8 cellular contexts compared by ENCODE assay signal in genomic region chr14:55270832-55271571, GRCh38. TPM values are rescaled to one million over a fixed set of nuclear protein-coding genes. Genes with fewer than 3 reads are reported as not detected.
DNase-seq lines count a peak whose midpoint lies in the region; FAIRE-seq and TF ChIP-seq lines count a peak whose summit lies in the region.

TSS of gene FBXO34 (plus strand) at chr14:55271421. CDS start at chr14:55350391, 78,970 bp downstream.

- peak within 1 kb of the TSS; percentile 71 for H4K5ac ChIP-seq in H1 (ENCODE audit: insufficient read length, low read depth, low read length)

- FAIRE-seq in H1 (lab: Jason Lieb, UNC) = peak; percentile 63

- H3K9me3 ChIP-seq in H1 (ENCODE audit: insufficient read depth in 2 of 2, low read depth in 1 of 2, low read length in 1 of 2) = no peaks in the 10 kb centered on the region
- H3K9me3 ChIP-seq in mesenchymal stem cell (ENCODE audit: control insufficient read depth, low read length) = no peaks in the 10 kb centered on the region

- H3K23ac ChIP-seq in H1 (ENCODE audit: insufficient read length) = no peak within 1 kb of the TSS
- peak within 1 kb of the TSS in 1 of 2 experiments; percentile 94 for H3K23ac ChIP-seq in mesenchymal stem cell (ENCODE audit: low read length in 2 of 2)

- H4K8ac ChIP-seq in H1 (ENCODE audit: extremely low read depth, insufficient read depth, low read length) (peak within 1 kb of the TSS; percentile 88; the same call in 1 of the 2 replicates), mesenchymal stem cell (ENCODE audit: low read length) (peak within 1 kb of the TSS; percentile 92)

- H3K4me3 ChIP-seq in H1 (ENCODE audit: extremely low read depth in 1 of 4, insufficient read depth in 2 of 4, low read depth in 3 of 4, low read length in 4 of 4) (peak within 1 kb of the TSS; percentile 82 to 100 (median 87)), mesenchymal stem cell (ENCODE audit: insufficient read depth in 1 of 2, low read depth in 1 of 2, low read length in 2 of 2) (peak within 1 kb of the TSS; percentile 92 to 99)

- H3K4ac ChIP-seq in H1 (replicated peaks; ENCODE audit: insufficient read length, low read depth, low read length) = no peak within 1 kb of the TSS
- peak within 1 kb of the TSS; percentile 81 to 84 for H3K4ac ChIP-seq in mesenchymal stem cell (ENCODE audit: low read depth in 1 of 2, low read length in 2 of 2)

- H3K23me2 ChIP-seq in H1 (ENCODE audit: low read depth, low read length) = peaks cover 3% of the 10 kb centered on the region; the same call in 1 of the 2 replicates

- peak within 1 kb of the TSS; percentile 71 for H3K18ac ChIP-seq in H1 (ENCODE audit: extremely low read depth, low read length)
- H3K18ac ChIP-seq in mesenchymal stem cell (ENCODE audit: low read depth in 1 of 2, low read length in 2 of 2) = peak within 1 kb of the TSS; percentile 96 to 97

- DNase-seq in COR-L47 (lab: John Stamatoyannopoulos, UW) (peak; percentile 98), GM20000 (ENCODE audit: low spot score) (peak; percentile 97), HT1080 (ENCODE audit: low read depth) (peak; percentile 94), NOMO-1 treated with DMSO at 0.1 percent for 48 hours (lab: John Stamatoyannopoulos, UW; ENCODE audit: unreplicated experiment) (peak; percentile 95), H1 (ENCODE audit: low read depth in 1 of 2, low spot score in 2 of 2) (peak; percentile 85 to 100), mesenchymal stem cell (peak; percentile 97)
- DNase-seq in activated CD8-positive, alpha-beta memory T cell treated with anti-CD3 and anti-CD28 coated beads for 48 hours (ENCODE audit: low read depth in 2 of 3, low spot score in 2 of 3) = peak; percentile 98 to 100 (median 100)
- peak; percentile 99 for DNase-seq in stimulated activated CD8-positive, alpha-beta memory T cell treated with anti-CD3 and anti-CD28 coated beads, Interleukin-15, amount 100 ng/mL, for 1 hour (ENCODE audit: low read depth)

- peak in 1 of 2 experiments; percentile 81; a peak in 1 of 3 replicates for TF ChIP-seq EP300 in H1 (IDR thresholded peaks at IDR 0.05; ENCODE audit: borderline replicate concordance in 1 of 2, low read depth in 2 of 2, low read length in 2 of 2)

- TF ChIP-seq CTCF in GM20000 (IDR thresholded peaks at IDR 0.05; ENCODE audit: extremely low read depth, missing control alignments) (peak; percentile 92), H1 (IDR thresholded peaks at IDR 0.05; ENCODE audit: control extremely low read depth in 1 of 3, insufficient read depth in 1 of 3, low read depth in 1 of 3, low read length in 3 of 3) (peak; percentile 92 to 99 (median 97))

- H2BK20ac ChIP-seq in H1 (ENCODE audit: low read length) = no peak within 1 kb of the TSS

- peaks cover 0 to 2% of the 10 kb centered on the region in 2 experiments for H4K20me1 ChIP-seq in H1 (replicated peaks in 1 of 2; ENCODE audit: control insufficient read depth in 1 of 2, insufficient read depth in 2 of 2, low read length in 2 of 2)

- H3K27ac ChIP-seq in H1 (ENCODE audit: low read depth, low read length) (peak within 1 kb of the TSS; percentile 88; the same call in 1 of the 2 replicates), mesenchymal stem cell (ENCODE audit: low read length, poor library complexity, severe bottlenecking) (no peak within 1 kb of the TSS)

- H2BK12ac ChIP-seq in H1 (ENCODE audit: low read depth, low read length) (peak within 1 kb of the TSS; percentile 68; the same call in 1 of the 2 replicates), mesenchymal stem cell (ENCODE audit: low read length in 2 of 2) (peak within 1 kb of the TSS; percentile 77 to 89)

- H2BK15ac ChIP-seq in H1 (ENCODE audit: low read length) (no peak within 1 kb of the TSS), mesenchymal stem cell (ENCODE audit: low read depth, poor library complexity, severe bottlenecking) (peak within 1 kb of the TSS; percentile 69)

- no peaks in the 10 kb centered on the region for H3K36me3 ChIP-seq in H1 (ENCODE audit: control insufficient read depth in 2 of 4, insufficient read depth in 4 of 4, low read length in 3 of 4)
- peaks cover 0 to 4% of the 10 kb centered on the region in 2 experiments for H3K36me3 ChIP-seq in mesenchymal stem cell (ENCODE audit: control insufficient read depth in 1 of 2, insufficient read depth in 2 of 2, low read depth in 1 of 2, low read length in 2 of 2)

- peak within 1 kb of the TSS; percentile 75 for H2BK5ac ChIP-seq in H1 (ENCODE audit: low read depth, low read length)
- peak within 1 kb of the TSS; percentile 57 for H2BK5ac ChIP-seq in mesenchymal stem cell (ENCODE audit: low read depth, low read length, poor library complexity, severe bottlenecking)

- no peak within 1 kb of the TSS for H2BK120ac ChIP-seq in H1 (replicated peaks; ENCODE audit: low read depth, low read length)
- peak within 1 kb of the TSS; percentile 73 for H2BK120ac ChIP-seq in mesenchymal stem cell (ENCODE audit: low read depth, low read length)

- H3K79me1 ChIP-seq in H1 (ENCODE audit: low read depth, low read length) (peaks cover 4% of the 10 kb centered on the region; the same call in 1 of the 2 replicates), mesenchymal stem cell (replicated peaks; ENCODE audit: low read length, poor library complexity, severe bottlenecking) (peaks cover 4% of the 10 kb centered on the region)

- TF ChIP-seq POLR2A in H1 (IDR thresholded peaks at IDR 0.05; ENCODE audit: control extremely low read depth in 1 of 2, low read depth in 2 of 2, low read length in 2 of 2) = peak in 1 of 2 experiments; percentile 82; a peak in 2 of 3 replicates

- peak within 1 kb of the TSS; percentile 100 for H2AFZ ChIP-seq in H1 (ENCODE audit: low read length)
- peak within 1 kb of the TSS; percentile 97 for H2AFZ ChIP-seq in mesenchymal stem cell (ENCODE audit: low read depth, low read length)

- POLR2A ChIA-PET in H1 (lab: Charles Lee; ENCODE audit: partially characterized antibody) = interaction anchor here (1.2 to 1.3 kb wide), 2 partner anchors 11 to 81 kb away, joined by 4 read pairs; no protein-coding TSS in a partner anchor

- H3K4me1 ChIP-seq in H1 (replicated peaks in 1 of 4; ENCODE audit: control insufficient read depth in 3 of 4, insufficient read depth in 4 of 4, low read length in 3 of 4) = peaks cover 0 to 1% (median 0%) of the 10 kb centered on the region in 4 experiments; a peak in 1 of 7 replicates
- peaks cover 6% of the 10 kb centered on the region for H3K4me1 ChIP-seq in mesenchymal stem cell (ENCODE audit: control insufficient read depth, insufficient read depth, low read depth, low read length)

- H4K91ac ChIP-seq in H1 (replicated peaks; ENCODE audit: insufficient read length, low read length) (no peak within 1 kb of the TSS), mesenchymal stem cell (ENCODE audit: low read length) (peak within 1 kb of the TSS; percentile 89)

- H3K4me2 ChIP-seq in H1 (ENCODE audit: insufficient read depth in 1 of 2, low read depth in 2 of 2, low read length in 2 of 2) (peak within 1 kb of the TSS; percentile 72 to 80), mesenchymal stem cell (ENCODE audit: low read length, poor library complexity, severe bottlenecking) (peak within 1 kb of the TSS; percentile 92)

- H3K9ac ChIP-seq in H1 (replicated peaks in 1 of 4; ENCODE audit: extremely low read depth in 1 of 4, low read depth in 3 of 4, low read length in 3 of 4) (peak within 1 kb of the TSS; percentile 83 to 97 (median 89)), mesenchymal stem cell (ENCODE audit: low read length) (peak within 1 kb of the TSS; percentile 99)

- peaks cover 0 to 36% of the 10 kb centered on the region in 2 experiments; a peak in 3 of 4 replicates for H3K79me2 ChIP-seq in H1 (ENCODE audit: control insufficient read depth in 1 of 2, insufficient read depth in 2 of 2, low read length in 2 of 2)

- H3K14ac ChIP-seq in H1 (ENCODE audit: insufficient read length) = no peak within 1 kb of the TSS
- peak within 1 kb of the TSS in 1 of 2 experiments; percentile 97 for H3K14ac ChIP-seq in mesenchymal stem cell (ENCODE audit: low read length in 2 of 2)

- no peak within 1 kb of the TSS for H3K56ac ChIP-seq in H1 (replicated peaks; ENCODE audit: insufficient read length, low read depth, low read length)

- TF ChIP-seq RAD21 in H1 (IDR thresholded peaks at IDR 0.05 in 1 of 2, conservative IDR thresholded peaks at IDR 0.05 in 1 of 2; ENCODE audit: low read depth in 2 of 2, low read length in 2 of 2) = peak; percentile 72 to 74

- CTCF ChIA-PET in H1 (lab: Charles Lee; ENCODE audit: partially characterized antibody) = interaction anchor here (0.7 to 5.3 kb wide), 25 partner anchors 8 to 175 kb away, joined by 3 to 46 read pairs (median 3); no protein-coding TSS in a partner anchor

- WGBS in H1 (ENCODE audit: extremely low coverage in 1 of 2, insufficient coverage in 1 of 2, insufficient read length in 1 of 2, insufficient replicate concordance in 2 of 2, low coverage in 1 of 2, low lambda C conversion rate in 2 of 2, missing lambda C conversion rate in 1 of 2), 2 experiments = 7% methylated on average over 31 of the region's 49 CpGs; no CpG with 5 or more reads in 1 of the 2 experiments
- 3% methylated on average over 21 of the region's 49 CpGs for WGBS in mesenchymal stem cell

- no peak within 1 kb of the TSS for H2AK5ac ChIP-seq in H1 (ENCODE audit: low read depth, low read length)
- H2AK5ac ChIP-seq in mesenchymal stem cell (ENCODE audit: low read length, severe bottlenecking) = no peak within 1 kb of the TSS

- H3K27me3 ChIP-seq in H1 (replicated peaks in 1 of 4; ENCODE audit: control insufficient read depth in 3 of 4, extremely low read depth in 1 of 4, insufficient read depth in 3 of 4, low read length in 3 of 4) (peaks cover 0 to 1% (median 0%) of the 10 kb centered on the region in 4 experiments; a peak in 1 of 7 replicates), mesenchymal stem cell (ENCODE audit: control insufficient read depth in 1 of 2, insufficient read depth in 1 of 2, low read length in 2 of 2) (no peaks in the 10 kb centered on the region)

TF ChIP-seq in H1, 55 proteins besides CTCF, POLR2A, EP300 and RAD21 (continues in another document):
- TF ChIP-seq YY1 (IDR thresholded peaks at IDR 0.05; ENCODE audit: low read depth, low read length) (no peak; the same call in 1 of the 2 replicates), ASH2L (IDR thresholded peaks at IDR 0.05; ENCODE audit: low read length) (no peak), JUND (IDR thresholded peaks at IDR 0.05; ENCODE audit: low read length) (peak; percentile 89)

RNA-seq across cellular contexts. Expression of gene FBXO34, which starts in this region (rescaled TPM):
- total RNA-seq in HT1080 (2014; rRNA removed; shearing (Covaris generic)) = 16.0 and 19.4 TPM in 2 replicates
- polyA plus RNA-seq in HT1080 (2015; cell fraction: cytosol; rRNA removed) = 8.9 and 11.2 TPM in 2 replicates
- polyA plus RNA-seq in HT1080 (2015; cell fraction: nucleus; rRNA removed) = 38.9 and 42.9 TPM in 2 replicates
- 14.4 and 14.8 TPM in 2 replicates for total RNA-seq in H1 (2021; fragmentation: NEBNext Ultra II Directional; extraction: Animal tissue kit (Norgen Biotek cat#: 25700))
- 5.1 and 7.0 TPM in 2 replicates for polyA plus RNA-seq in H1 (2011; rRNA removed)
- 7.8 TPM for polyA plus RNA-seq in H1 (2011; cell fraction: cytosol; rRNA removed)
- polyA plus RNA-seq in H1 (2011; cell fraction: nucleus; rRNA removed) = 15.8 TPM
- 11.1 to 13.3 TPM (median 11.4 TPM) in 4 replicates for polyA plus RNA-seq in H1 (2012, experiment 1 of 2)
- 1.0 TPM for polyA plus RNA-seq in H1 (2012, experiment 2 of 2)
- 10.0 TPM for polyA plus RNA-seq in H1 (2013, experiment 1 of 2)
- 10.2 TPM for polyA plus RNA-seq in H1 (2013, experiment 2 of 2)
- 16.6 and 20.9 TPM in 2 replicates for polyA minus RNA-seq in H1 (2011; rRNA and poly(A)+ RNA removed)
- 6.6 TPM for polyA minus RNA-seq in H1 (2011; cell fraction: cytosol; rRNA and poly(A)+ RNA removed)
- polyA minus RNA-seq in H1 (2011; cell fraction: nucleus; rRNA and poly(A)+ RNA removed) = 15.3 TPM
- 11.1 TPM for polyA plus RNA-seq in mesenchymal stem cell (2013, experiment 1 of 2)
- 11.1 TPM for polyA plus RNA-seq in mesenchymal stem cell (2013, experiment 2 of 2)
